ENCODE assay signal across 2 cellular contexts in genomic region chr4:46425775-46426400, GRCh38.
TF ChIP-seq lines count a peak whose summit lies in the region.

No MANE protein-coding gene starts in this region.

TF ChIP-seq in IMR-90, 13 proteins besides CTCF, POLR2A, EP300 and RAD21:
- no peak for TF ChIP-seq MAZ (IDR thresholded peaks at IDR 0.05; ENCODE audit: borderline replicate concordance, low read depth, low read length)
- peak; percentile 19; the same call in 1 of the 2 replicates for TF ChIP-seq BHLHE40 (IDR thresholded peaks at IDR 0.05; ENCODE audit: low read depth, low read length)
- TF ChIP-seq CEBPB (IDR thresholded peaks at IDR 0.05; ENCODE audit: low read depth, low read length), result peak; percentile 75
- no peak for TF ChIP-seq CHD1 (IDR thresholded peaks at IDR 0.05; ENCODE audit: low read depth, low read length)

TF ChIP-seq in WTC11, 78 proteins besides CTCF, POLR2A, EP300 and RAD21:
- TF ChIP-seq CREB1 (CRISPR knock-in tag; IDR thresholded peaks at IDR 0.05) (no peak), HMGXB4 (CRISPR knock-in tag; IDR thresholded peaks at IDR 0.05) (no peak), ZNF396 (CRISPR knock-in tag; IDR thresholded peaks at IDR 0.05; ENCODE audit: borderline replicate concordance) (no peak), NFATC4 (CRISPR knock-in tag; IDR thresholded peaks at IDR 0.05) (no peak), ZSCAN18 (CRISPR knock-in tag; IDR thresholded peaks at IDR 0.05) (no peak), TEAD4 (CRISPR knock-in tag; IDR thresholded peaks at IDR 0.05) (no peak), JAZF1 (CRISPR knock-in tag; IDR thresholded peaks at IDR 0.05) (no peak), CDX4 (CRISPR knock-in tag; IDR thresholded peaks at IDR 0.05; ENCODE audit: borderline replicate concordance) (no peak), CREM (CRISPR knock-in tag; IDR thresholded peaks at IDR 0.05) (no peak), FOXK1 (CRISPR knock-in tag; IDR thresholded peaks at IDR 0.05) (no peak)
